Comparison of ENCODE assay signal across 12 cellular contexts in genomic region chr6:107179004-107179403, GRCh38.
DNase-seq lines count a peak whose midpoint lies in the region; ATAC-seq lines count a peak whose summit lies in the region.
"Had no signal": no experiment of that assay in that cellular context is flagged by ENCODE, and none has a peak within 500 bp of the region (broad histone marks: within the 10 kb centered on the region; RNA-seq: fewer than 3 reads in every experiment).

No MANE protein-coding gene starts in this region.

- no peak overlapping the region for H3K4me3 ChIP-seq in Jurkat, Clone E6-1 (ENCODE audit: low read length)
- H3K4me3 ChIP-seq: gastroesophageal sphincter, pancreas had no signal

- ATAC-seq in left lobe of liver (peak; percentile 62), GM21825 (IDR thresholded peaks at IDR 0.05; ENCODE audit: unreplicated experiment) (no peak), HG03442 (IDR thresholded peaks at IDR 0.05; ENCODE audit: unreplicated experiment) (no peak), HG03139 (IDR thresholded peaks at IDR 0.05; ENCODE audit: unreplicated experiment) (no peak)
- ATAC-seq: gastroesophageal sphincter, pancreas had no signal

- DNase-seq in DMS 273 (lab: John Stamatoyannopoulos, UW; ENCODE audit: unreplicated experiment) (peak; percentile 32), DMS 273 treated with DMSO at 0.1 percent for 48 hours (lab: John Stamatoyannopoulos, UW) (no peak), SW480 (ENCODE audit: low spot score) (peak; percentile 7), left lobe of liver (ENCODE audit: low spot score) (no peak)
- peak; percentile 16 for DNase-seq in Jurkat, Clone E6-1 (ENCODE audit: low read depth, low spot score)
- DNase-seq: 8988T, pancreas, RPMI8226 had no signal

Comparison
In these comparisons a context has a peak if more than half of its experiments do, and no peak if none do; other contexts are left out.
1. DNase-seq: peak in DMS 273 (single experiment), Jurkat, Clone E6-1 (single experiment) and SW480 (single experiment); none in DMS 273 treated with DMSO at 0.1 percent for 48 hours (single experiment) and left lobe of liver (single experiment).